ENCODE assay signal across 1 cellular context in the genomic region with DNA sequence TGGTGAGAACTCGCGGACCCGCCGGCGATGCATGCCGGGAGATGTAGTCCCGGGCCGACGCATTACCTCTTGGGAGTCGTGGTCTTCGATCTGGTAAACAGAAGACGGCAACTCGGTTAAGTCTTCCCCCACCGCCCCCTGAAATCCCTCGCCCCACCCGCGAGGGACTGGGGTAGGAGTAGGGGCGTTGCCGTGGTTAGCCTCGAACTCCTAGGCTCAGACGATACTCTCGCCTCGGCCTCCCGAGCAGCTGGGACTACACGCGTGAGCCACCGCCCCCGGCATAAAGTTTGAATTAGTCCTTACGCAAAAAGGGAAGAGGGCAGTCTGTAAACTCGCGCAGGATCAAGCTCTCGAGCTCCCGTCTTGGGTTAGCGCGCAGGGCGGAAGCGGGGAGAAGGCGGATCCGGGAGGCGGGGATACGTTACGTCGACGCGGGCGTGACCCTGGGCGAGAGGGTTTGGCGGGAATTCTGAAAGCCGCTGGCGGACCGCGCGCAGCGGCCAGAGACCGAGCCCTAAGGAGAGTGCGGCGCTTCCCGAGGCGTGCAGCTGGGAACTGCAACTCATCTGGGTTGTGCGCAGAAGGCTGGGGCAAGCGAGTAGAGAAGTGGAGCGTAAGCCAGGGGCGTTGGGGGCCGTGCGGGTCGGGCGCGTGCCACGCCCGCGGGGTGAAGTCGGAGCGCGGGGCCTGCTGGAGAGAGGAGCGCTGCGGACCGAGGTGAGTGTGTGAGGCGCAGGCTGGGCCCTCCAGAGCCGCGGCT.
A peak's percentile ranks its signal among the peaks of the same experiment; 100 is the strongest.
TF ChIP-seq lines count a peak whose summit lies in the region.

A gene (plus strand): TSS at position 469 of the 763 bp plus-strand sequence. CDS start 3,585 bp downstream, outside the sequence.

TF ChIP-seq in HepG2, 621 proteins besides CTCF, POLR2A, EP300 and RAD21 (continued from another document and continues in another):
- TF ChIP-seq, protein P1, sequence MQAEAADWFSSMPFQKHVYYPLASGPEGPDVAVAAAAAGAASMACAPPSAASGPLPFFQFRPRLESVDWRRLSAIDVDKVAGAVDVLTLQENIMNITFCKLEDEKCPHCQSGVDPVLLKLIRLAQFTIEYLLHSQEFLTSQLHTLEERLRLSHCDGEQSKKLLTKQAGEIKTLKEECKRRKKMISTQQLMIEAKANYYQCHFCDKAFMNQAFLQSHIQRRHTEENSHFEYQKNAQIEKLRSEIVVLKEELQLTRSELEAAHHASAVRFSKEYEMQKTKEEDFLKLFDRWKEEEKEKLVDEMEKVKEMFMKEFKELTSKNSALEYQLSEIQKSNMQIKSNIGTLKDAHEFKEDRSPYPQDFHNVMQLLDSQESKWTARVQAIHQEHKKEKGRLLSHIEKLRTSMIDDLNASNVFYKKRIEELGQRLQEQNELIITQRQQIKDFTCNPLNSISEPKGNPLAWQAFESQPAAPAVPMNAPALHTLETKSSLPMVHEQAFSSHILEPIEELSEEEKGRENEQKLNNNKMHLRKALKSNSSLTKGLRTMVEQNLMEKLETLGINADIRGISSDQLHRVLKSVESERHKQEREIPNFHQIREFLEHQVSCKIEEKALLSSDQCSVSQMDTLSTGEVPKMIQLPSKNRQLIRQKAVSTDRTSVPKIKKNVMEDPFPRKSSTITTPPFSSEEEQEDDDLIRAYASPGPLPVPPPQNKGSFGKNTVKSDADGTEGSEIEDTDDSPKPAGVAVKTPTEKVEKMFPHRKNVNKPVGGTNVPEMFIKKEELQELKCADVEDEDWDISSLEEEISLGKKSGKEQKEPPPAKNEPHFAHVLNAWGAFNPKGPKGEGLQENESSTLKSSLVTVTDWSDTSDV (CRISPR knock-in tag; IDR thresholded peaks at IDR 0.05): peak; percentile 79; the same call in 1 of the 2 replicates
- TF ChIP-seq SAFB2 (CRISPR knock-in tag; IDR thresholded peaks at IDR 0.05; ENCODE audit: borderline replicate concordance, low read depth): peak; percentile 64; the same call in 1 of the 2 replicates
- TF ChIP-seq, protein P2, sequence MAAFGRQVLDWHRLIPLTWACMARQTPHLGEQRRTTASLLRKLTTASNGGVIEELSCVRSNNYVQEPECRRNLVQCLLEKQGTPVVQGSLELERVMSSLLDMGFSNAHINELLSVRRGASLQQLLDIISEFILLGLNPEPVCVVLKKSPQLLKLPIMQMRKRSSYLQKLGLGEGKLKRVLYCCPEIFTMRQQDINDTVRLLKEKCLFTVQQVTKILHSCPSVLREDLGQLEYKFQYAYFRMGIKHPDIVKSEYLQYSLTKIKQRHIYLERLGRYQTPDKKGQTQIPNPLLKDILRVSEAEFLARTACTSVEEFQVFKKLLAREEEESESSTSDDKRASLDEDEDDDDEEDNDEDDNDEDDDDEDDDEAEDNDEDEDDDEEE (CRISPR knock-in tag; IDR thresholded peaks at IDR 0.05): 0 out of 2 replicates have a peak, but pooled peaks have one; percentile 23
- peak; percentile 74; the same call in 1 of the 2 replicates for TF ChIP-seq SALL1 (CRISPR knock-in tag; IDR thresholded peaks at IDR 0.05)
- peak; percentile 45; the same call in 1 of the 2 replicates for TF ChIP-seq ZNF468 (CRISPR knock-in tag; IDR thresholded peaks at IDR 0.05)
- TF ChIP-seq, protein P3, sequence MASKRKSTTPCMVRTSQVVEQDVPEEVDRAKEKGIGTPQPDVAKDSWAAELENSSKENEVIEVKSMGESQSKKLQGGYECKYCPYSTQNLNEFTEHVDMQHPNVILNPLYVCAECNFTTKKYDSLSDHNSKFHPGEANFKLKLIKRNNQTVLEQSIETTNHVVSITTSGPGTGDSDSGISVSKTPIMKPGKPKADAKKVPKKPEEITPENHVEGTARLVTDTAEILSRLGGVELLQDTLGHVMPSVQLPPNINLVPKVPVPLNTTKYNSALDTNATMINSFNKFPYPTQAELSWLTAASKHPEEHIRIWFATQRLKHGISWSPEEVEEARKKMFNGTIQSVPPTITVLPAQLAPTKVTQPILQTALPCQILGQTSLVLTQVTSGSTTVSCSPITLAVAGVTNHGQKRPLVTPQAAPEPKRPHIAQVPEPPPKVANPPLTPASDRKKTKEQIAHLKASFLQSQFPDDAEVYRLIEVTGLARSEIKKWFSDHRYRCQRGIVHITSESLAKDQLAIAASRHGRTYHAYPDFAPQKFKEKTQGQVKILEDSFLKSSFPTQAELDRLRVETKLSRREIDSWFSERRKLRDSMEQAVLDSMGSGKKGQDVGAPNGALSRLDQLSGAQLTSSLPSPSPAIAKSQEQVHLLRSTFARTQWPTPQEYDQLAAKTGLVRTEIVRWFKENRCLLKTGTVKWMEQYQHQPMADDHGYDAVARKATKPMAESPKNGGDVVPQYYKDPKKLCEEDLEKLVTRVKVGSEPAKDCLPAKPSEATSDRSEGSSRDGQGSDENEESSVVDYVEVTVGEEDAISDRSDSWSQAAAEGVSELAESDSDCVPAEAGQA (IDR thresholded peaks at IDR 0.05; ENCODE audit: low read depth): no peak
- TF ChIP-seq, protein P3 (CRISPR knock-in tag; IDR thresholded peaks at IDR 0.05; ENCODE audit: borderline replicate concordance): peak; percentile 44; the same call in 1 of the 2 replicates
- peak; percentile 95 for TF ChIP-seq POLR2G (IDR thresholded peaks at IDR 0.05; ENCODE audit: low read depth, low read length)
- TF ChIP-seq CREM (IDR thresholded peaks at IDR 0.05): peak; percentile 83
- no peak for TF ChIP-seq CREM (CRISPR knock-in tag; IDR thresholded peaks at IDR 0.05)
- peak; percentile 5; the same call in 1 of the 2 replicates for TF ChIP-seq ZBTB7B (CRISPR knock-in tag; IDR thresholded peaks at IDR 0.05)
- no peak for TF ChIP-seq ZNF879 (CRISPR knock-in tag; IDR thresholded peaks at IDR 0.05)
- no peak; the same call in 1 of the 2 replicates for TF ChIP-seq AKAP8 (CRISPR knock-in tag; IDR thresholded peaks at IDR 0.05)
- TF ChIP-seq ZNF12 (CRISPR knock-in tag; IDR thresholded peaks at IDR 0.05): peak; percentile 24; the same call in 1 of the 2 replicates
- peak; percentile 18; the same call in 1 of the 2 replicates for TF ChIP-seq ZNF331 (CRISPR knock-in tag; IDR thresholded peaks at IDR 0.05)
- TF ChIP-seq, protein P4, sequence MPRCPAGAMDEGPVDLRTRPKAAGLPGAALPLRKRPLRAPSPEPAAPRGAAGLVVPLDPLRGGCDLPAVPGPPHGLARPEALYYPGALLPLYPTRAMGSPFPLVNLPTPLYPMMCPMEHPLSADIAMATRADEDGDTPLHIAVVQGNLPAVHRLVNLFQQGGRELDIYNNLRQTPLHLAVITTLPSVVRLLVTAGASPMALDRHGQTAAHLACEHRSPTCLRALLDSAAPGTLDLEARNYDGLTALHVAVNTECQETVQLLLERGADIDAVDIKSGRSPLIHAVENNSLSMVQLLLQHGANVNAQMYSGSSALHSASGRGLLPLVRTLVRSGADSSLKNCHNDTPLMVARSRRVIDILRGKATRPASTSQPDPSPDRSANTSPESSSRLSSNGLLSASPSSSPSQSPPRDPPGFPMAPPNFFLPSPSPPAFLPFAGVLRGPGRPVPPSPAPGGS (CRISPR knock-in tag; IDR thresholded peaks at IDR 0.05): peak; percentile 86
- TF ChIP-seq, protein P5, sequence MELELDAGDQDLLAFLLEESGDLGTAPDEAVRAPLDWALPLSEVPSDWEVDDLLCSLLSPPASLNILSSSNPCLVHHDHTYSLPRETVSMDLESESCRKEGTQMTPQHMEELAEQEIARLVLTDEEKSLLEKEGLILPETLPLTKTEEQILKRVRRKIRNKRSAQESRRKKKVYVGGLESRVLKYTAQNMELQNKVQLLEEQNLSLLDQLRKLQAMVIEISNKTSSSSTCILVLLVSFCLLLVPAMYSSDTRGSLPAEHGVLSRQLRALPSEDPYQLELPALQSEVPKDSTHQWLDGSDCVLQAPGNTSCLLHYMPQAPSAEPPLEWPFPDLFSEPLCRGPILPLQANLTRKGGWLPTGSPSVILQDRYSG (CRISPR knock-in tag; IDR thresholded peaks at IDR 0.05): 0 out of 2 replicates have a peak, but pooled peaks have one; percentile 81
- TF ChIP-seq, protein P6, sequence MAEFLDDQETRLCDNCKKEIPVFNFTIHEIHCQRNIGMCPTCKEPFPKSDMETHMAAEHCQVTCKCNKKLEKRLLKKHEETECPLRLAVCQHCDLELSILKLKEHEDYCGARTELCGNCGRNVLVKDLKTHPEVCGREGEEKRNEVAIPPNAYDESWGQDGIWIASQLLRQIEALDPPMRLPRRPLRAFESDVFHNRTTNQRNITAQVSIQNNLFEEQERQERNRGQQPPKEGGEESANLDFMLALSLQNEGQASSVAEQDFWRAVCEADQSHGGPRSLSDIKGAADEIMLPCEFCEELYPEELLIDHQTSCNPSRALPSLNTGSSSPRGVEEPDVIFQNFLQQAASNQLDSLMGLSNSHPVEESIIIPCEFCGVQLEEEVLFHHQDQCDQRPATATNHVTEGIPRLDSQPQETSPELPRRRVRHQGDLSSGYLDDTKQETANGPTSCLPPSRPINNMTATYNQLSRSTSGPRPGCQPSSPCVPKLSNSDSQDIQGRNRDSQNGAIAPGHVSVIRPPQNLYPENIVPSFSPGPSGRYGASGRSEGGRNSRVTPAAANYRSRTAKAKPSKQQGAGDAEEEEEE (CRISPR knock-in tag; IDR thresholded peaks at IDR 0.05; ENCODE audit: borderline replicate concordance): no peak; the same call in 1 of the 2 replicates
- peak; percentile 69; the same call in 1 of the 2 replicates for TF ChIP-seq TARDBP (CRISPR knock-in tag; IDR thresholded peaks at IDR 0.05)
- peak; percentile 73; the same call in 1 of the 2 replicates for TF ChIP-seq NFKB2 (CRISPR knock-in tag; IDR thresholded peaks at IDR 0.05; ENCODE audit: borderline replicate concordance)
- TF ChIP-seq, protein P7, sequence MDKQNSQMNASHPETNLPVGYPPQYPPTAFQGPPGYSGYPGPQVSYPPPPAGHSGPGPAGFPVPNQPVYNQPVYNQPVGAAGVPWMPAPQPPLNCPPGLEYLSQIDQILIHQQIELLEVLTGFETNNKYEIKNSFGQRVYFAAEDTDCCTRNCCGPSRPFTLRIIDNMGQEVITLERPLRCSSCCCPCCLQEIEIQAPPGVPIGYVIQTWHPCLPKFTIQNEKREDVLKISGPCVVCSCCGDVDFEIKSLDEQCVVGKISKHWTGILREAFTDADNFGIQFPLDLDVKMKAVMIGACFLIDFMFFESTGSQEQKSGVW (CRISPR knock-in tag; IDR thresholded peaks at IDR 0.05; ENCODE audit: borderline replicate concordance): peak; percentile 85; the same call in 1 of the 2 replicates
- TF ChIP-seq, protein P8, sequence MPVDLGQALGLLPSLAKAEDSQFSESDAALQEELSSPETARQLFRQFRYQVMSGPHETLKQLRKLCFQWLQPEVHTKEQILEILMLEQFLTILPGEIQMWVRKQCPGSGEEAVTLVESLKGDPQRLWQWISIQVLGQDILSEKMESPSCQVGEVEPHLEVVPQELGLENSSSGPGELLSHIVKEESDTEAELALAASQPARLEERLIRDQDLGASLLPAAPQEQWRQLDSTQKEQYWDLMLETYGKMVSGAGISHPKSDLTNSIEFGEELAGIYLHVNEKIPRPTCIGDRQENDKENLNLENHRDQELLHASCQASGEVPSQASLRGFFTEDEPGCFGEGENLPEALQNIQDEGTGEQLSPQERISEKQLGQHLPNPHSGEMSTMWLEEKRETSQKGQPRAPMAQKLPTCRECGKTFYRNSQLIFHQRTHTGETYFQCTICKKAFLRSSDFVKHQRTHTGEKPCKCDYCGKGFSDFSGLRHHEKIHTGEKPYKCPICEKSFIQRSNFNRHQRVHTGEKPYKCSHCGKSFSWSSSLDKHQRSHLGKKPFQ (CRISPR knock-in tag; IDR thresholded peaks at IDR 0.05; ENCODE audit: insufficient replicate concordance): peak; percentile 93
- TF ChIP-seq RARA (CRISPR knock-in tag; IDR thresholded peaks at IDR 0.05): peak; percentile 44; the same call in 1 of the 2 replicates
- peak; percentile 34 for TF ChIP-seq AGO1 (IDR thresholded peaks at IDR 0.05; ENCODE audit: low read depth, low read length, poor library complexity, severe bottlenecking)
- TF ChIP-seq, protein P9, sequence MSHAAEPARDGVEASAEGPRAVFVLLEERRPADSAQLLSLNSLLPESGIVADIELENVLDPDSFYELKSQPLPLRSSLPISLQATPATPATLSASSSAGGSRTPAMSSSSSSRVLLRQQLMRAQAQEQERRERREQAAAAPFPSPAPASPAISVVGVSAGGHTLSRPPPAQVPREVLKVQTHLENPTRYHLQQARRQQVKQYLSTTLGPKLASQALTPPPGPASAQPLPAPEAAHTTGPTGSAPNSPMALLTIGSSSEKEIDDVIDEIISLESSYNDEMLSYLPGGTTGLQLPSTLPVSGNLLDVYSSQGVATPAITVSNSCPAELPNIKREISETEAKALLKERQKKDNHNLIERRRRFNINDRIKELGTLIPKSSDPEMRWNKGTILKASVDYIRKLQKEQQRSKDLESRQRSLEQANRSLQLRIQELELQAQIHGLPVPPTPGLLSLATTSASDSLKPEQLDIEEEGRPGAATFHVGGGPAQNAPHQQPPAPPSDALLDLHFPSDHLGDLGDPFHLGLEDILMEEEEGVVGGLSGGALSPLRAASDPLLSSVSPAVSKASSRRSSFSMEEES (CRISPR knock-in tag; IDR thresholded peaks at IDR 0.05): peak; percentile 45; the same call in 1 of the 2 replicates
- TF ChIP-seq ELF1 (CRISPR knock-in tag; IDR thresholded peaks at IDR 0.05): peak; percentile 94
- peak; percentile 51; the same call in 1 of the 2 replicates for TF ChIP-seq ZFP36L1 (CRISPR knock-in tag; IDR thresholded peaks at IDR 0.05)
- peak; percentile 83; the same call in 1 of the 2 replicates for TF ChIP-seq DMAP1 (CRISPR knock-in tag; IDR thresholded peaks at IDR 0.05)
- TF ChIP-seq CCDC6 (CRISPR knock-in tag; IDR thresholded peaks at IDR 0.05): peak; percentile 92
- TF ChIP-seq ZNF572 (CRISPR knock-in tag; IDR thresholded peaks at IDR 0.05): no peak
- no peak for TF ChIP-seq ZNF567 (CRISPR knock-in tag; IDR thresholded peaks at IDR 0.05; ENCODE audit: borderline replicate concordance)
- TF ChIP-seq, protein P10, sequence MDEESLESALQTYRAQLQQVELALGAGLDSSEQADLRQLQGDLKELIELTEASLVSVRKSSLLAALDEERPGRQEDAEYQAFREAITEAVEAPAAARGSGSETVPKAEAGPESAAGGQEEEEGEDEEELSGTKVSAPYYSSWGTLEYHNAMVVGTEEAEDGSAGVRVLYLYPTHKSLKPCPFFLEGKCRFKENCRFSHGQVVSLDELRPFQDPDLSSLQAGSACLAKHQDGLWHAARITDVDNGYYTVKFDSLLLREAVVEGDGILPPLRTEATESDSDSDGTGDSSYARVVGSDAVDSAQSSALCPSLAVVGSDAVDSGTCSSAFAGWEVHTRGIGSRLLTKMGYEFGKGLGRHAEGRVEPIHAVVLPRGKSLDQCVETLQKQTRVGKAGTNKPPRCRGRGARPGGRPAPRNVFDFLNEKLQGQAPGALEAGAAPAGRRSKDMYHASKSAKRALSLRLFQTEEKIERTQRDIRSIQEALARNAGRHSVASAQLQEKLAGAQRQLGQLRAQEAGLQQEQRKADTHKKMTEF (CRISPR knock-in tag; IDR thresholded peaks at IDR 0.05): peak; percentile 79
- TF ChIP-seq FOXA3 (CRISPR knock-in tag; IDR thresholded peaks at IDR 0.05): peak; percentile 44
- no peak for TF ChIP-seq RORA (CRISPR knock-in tag; IDR thresholded peaks at IDR 0.05)
